1 cellular context compared by ENCODE assay signal in genomic region chr17:61460796-61461585, GRCh38.
TF ChIP-seq lines count a peak whose summit lies in the region.

No MANE protein-coding gene starts in this region.

TF ChIP-seq in HepG2, 621 proteins besides CTCF, POLR2A, EP300 and RAD21 (continued from another document and continues in another):
- no peak for TF ChIP-seq TRAFD1 (CRISPR knock-in tag; IDR thresholded peaks at IDR 0.05; ENCODE audit: borderline replicate concordance)
- TF ChIP-seq ELF3 (CRISPR knock-in tag; IDR thresholded peaks at IDR 0.05): peak; percentile 68
- TF ChIP-seq, protein P1, sequence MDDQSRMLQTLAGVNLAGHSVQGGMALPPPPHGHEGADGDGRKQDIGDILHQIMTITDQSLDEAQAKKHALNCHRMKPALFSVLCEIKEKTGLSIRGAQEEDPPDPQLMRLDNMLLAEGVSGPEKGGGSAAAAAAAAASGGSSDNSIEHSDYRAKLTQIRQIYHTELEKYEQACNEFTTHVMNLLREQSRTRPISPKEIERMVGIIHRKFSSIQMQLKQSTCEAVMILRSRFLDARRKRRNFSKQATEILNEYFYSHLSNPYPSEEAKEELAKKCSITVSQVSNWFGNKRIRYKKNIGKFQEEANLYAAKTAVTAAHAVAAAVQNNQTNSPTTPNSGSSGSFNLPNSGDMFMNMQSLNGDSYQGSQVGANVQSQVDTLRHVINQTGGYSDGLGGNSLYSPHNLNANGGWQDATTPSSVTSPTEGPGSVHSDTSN (CRISPR knock-in tag; IDR thresholded peaks at IDR 0.05; ENCODE audit: borderline replicate concordance): no peak
- 0 out of 2 replicates have a peak, but pooled peaks have one; percentile 21 for TF ChIP-seq CREB3 (CRISPR knock-in tag; IDR thresholded peaks at IDR 0.05)
- TF ChIP-seq HOXA3 (CRISPR knock-in tag; IDR thresholded peaks at IDR 0.05): peak; percentile 58
- TF ChIP-seq MAZ (IDR thresholded peaks at IDR 0.05; ENCODE audit: borderline replicate concordance, low read depth, low read length): no peak
- no peak for TF ChIP-seq MAZ (CRISPR knock-in tag; IDR thresholded peaks at IDR 0.05; ENCODE audit: low read depth)
- TF ChIP-seq SIX4 (CRISPR knock-in tag; IDR thresholded peaks at IDR 0.05): peak; percentile 52
- no peak for TF ChIP-seq GATAD1 (CRISPR knock-in tag; IDR thresholded peaks at IDR 0.05)
- no peak for TF ChIP-seq TEAD2 (CRISPR knock-in tag; IDR thresholded peaks at IDR 0.05)
- TF ChIP-seq, protein P2, sequence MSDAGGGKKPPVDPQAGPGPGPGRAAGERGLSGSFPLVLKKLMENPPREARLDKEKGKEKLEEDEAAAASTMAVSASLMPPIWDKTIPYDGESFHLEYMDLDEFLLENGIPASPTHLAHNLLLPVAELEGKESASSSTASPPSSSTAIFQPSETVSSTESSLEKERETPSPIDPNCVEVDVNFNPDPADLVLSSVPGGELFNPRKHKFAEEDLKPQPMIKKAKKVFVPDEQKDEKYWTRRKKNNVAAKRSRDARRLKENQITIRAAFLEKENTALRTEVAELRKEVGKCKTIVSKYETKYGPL (CRISPR knock-in tag; IDR thresholded peaks at IDR 0.05): no peak
- TF ChIP-seq FOXA1 (IDR thresholded peaks at IDR 0.05): no peak
- peak; percentile 92 for TF ChIP-seq FOXA1 (CRISPR knock-in tag; IDR thresholded peaks at IDR 0.05)
- no peak for TF ChIP-seq GABPA (IDR thresholded peaks at IDR 0.05; ENCODE audit: low read depth, low read length)
- no peak for TF ChIP-seq GABPA (CRISPR knock-in tag; IDR thresholded peaks at IDR 0.05; ENCODE audit: low read depth)
- TF ChIP-seq SSRP1 (CRISPR knock-in tag; IDR thresholded peaks at IDR 0.05): 0 out of 2 replicates have a peak, but pooled peaks have one; percentile 50
- peak; percentile 52 for TF ChIP-seq ONECUT2 (CRISPR knock-in tag; IDR thresholded peaks at IDR 0.05)
- peak; percentile 87 for TF ChIP-seq DPF2 (CRISPR knock-in tag; IDR thresholded peaks at IDR 0.05; ENCODE audit: borderline replicate concordance, low read depth)
- no peak for TF ChIP-seq MATR3 (CRISPR knock-in tag; IDR thresholded peaks at IDR 0.05)
- no peak for TF ChIP-seq EHMT2 (IDR thresholded peaks at IDR 0.05; ENCODE audit: borderline replicate concordance, low read depth, low read length)
- TF ChIP-seq RARG (CRISPR knock-in tag; IDR thresholded peaks at IDR 0.05; ENCODE audit: low read depth): no peak
- no peak for TF ChIP-seq STAT6 (CRISPR knock-in tag; IDR thresholded peaks at IDR 0.05; ENCODE audit: borderline replicate concordance)
- TF ChIP-seq, protein P3, sequence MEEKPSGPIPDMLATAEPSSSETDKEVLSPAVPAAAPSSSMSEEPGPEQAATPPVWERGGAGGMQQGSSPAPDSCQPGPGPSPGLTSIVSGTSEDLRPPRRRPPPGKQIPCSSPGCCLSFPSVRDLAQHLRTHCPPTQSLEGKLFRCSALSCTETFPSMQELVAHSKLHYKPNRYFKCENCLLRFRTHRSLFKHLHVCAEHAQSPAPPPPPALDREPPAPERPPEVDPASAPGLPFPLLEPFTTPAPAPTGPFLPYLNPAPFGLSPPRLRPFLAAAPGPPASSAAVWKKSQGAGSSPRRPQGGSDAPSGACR (CRISPR knock-in tag; IDR thresholded peaks at IDR 0.05): no peak
- 0 out of 2 replicates have a peak, but pooled peaks have one; percentile 19 for TF ChIP-seq KLF9 (CRISPR knock-in tag; IDR thresholded peaks at IDR 0.05; ENCODE audit: low read depth)
- TF ChIP-seq USF2 (IDR thresholded peaks at IDR 0.05; ENCODE audit: low read depth, low read length): no peak
- no peak for TF ChIP-seq USF2 (CRISPR knock-in tag; IDR thresholded peaks at IDR 0.05; ENCODE audit: borderline replicate concordance)
- TF ChIP-seq, protein P4, sequence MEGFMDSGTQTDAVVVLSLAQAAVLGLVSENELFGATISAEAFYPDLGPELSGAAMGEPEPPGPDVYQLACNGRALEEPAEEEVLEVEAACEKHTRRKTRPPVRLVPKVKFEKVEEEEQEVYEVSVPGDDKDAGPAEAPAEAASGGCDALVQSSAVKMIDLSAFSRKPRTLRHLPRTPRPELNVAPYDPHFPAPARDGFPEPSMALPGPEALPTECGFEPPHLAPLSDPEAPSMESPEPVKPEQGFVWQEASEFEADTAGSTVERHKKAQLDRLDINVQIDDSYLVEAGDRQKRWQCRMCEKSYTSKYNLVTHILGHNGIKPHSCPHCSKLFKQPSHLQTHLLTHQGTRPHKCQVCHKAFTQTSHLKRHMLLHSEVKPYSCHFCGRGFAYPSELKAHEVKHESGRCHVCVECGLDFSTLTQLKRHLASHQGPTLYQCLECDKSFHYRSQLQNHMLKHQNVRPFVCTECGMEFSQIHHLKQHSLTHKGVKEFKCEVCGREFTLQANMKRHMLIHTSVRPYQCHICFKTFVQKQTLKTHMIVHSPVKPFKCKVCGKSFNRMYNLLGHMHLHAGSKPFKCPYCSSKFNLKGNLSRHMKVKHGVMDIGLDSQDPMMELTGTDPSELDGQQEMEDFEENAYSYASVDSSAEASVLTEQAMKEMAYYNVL (CRISPR knock-in tag; IDR thresholded peaks at IDR 0.05; ENCODE audit: borderline replicate concordance): peak; percentile 92
- no peak for TF ChIP-seq ATM (IDR thresholded peaks at IDR 0.05; ENCODE audit: borderline replicate concordance)
- no peak for TF ChIP-seq IKZF1 (IDR thresholded peaks at IDR 0.05)
- TF ChIP-seq TEAD3 (CRISPR knock-in tag; optimal IDR thresholded peaks at IDR 0.05; ENCODE audit: borderline replicate concordance): peak; percentile 22
- TF ChIP-seq GPBP1L1 (CRISPR knock-in tag; IDR thresholded peaks at IDR 0.05): no peak
- peak; percentile 77; the same call in 1 of the 2 replicates for TF ChIP-seq MIER3 (CRISPR knock-in tag; IDR thresholded peaks at IDR 0.05; ENCODE audit: borderline replicate concordance)
- TF ChIP-seq BRF2 (CRISPR knock-in tag; IDR thresholded peaks at IDR 0.05): no peak
- TF ChIP-seq ZBTB26 (CRISPR knock-in tag; IDR thresholded peaks at IDR 0.05; ENCODE audit: borderline replicate concordance): no peak
- TF ChIP-seq HIVEP1 (CRISPR knock-in tag; IDR thresholded peaks at IDR 0.05): no peak
- TF ChIP-seq ZNF772 (CRISPR knock-in tag; IDR thresholded peaks at IDR 0.05): peak; percentile 30; the same call in 1 of the 2 replicates
- TF ChIP-seq, protein P5, sequence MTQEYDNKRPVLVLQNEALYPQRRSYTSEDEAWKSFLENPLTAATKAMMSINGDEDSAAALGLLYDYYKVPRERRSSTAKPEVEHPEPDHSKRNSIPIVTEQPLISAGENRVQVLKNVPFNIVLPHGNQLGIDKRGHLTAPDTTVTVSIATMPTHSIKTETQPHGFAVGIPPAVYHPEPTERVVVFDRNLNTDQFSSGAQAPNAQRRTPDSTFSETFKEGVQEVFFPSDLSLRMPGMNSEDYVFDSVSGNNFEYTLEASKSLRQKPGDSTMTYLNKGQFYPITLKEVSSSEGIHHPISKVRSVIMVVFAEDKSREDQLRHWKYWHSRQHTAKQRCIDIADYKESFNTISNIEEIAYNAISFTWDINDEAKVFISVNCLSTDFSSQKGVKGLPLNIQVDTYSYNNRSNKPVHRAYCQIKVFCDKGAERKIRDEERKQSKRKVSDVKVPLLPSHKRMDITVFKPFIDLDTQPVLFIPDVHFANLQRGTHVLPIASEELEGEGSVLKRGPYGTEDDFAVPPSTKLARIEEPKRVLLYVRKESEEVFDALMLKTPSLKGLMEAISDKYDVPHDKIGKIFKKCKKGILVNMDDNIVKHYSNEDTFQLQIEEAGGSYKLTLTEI (CRISPR knock-in tag; conservative IDR thresholded peaks at IDR 0.05): no peak
- TF ChIP-seq, protein P6, sequence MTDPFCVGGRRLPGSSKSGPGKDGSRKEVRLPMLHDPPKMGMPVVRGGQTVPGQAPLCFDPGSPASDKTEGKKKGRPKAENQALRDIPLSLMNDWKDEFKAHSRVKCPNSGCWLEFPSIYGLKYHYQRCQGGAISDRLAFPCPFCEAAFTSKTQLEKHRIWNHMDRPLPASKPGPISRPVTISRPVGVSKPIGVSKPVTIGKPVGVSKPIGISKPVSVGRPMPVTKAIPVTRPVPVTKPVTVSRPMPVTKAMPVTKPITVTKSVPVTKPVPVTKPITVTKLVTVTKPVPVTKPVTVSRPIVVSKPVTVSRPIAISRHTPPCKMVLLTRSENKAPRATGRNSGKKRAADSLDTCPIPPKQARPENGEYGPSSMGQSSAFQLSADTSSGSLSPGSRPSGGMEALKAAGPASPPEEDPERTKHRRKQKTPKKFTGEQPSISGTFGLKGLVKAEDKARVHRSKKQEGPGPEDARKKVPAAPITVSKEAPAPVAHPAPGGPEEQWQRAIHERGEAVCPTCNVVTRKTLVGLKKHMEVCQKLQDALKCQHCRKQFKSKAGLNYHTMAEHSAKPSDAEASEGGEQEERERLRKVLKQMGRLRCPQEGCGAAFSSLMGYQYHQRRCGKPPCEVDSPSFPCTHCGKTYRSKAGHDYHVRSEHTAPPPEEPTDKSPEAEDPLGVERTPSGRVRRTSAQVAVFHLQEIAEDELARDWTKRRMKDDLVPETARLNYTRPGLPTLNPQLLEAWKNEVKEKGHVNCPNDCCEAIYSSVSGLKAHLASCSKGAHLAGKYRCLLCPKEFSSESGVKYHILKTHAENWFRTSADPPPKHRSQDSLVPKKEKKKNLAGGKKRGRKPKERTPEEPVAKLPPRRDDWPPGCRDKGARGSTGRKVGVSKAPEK (CRISPR knock-in tag; IDR thresholded peaks at IDR 0.05; ENCODE audit: borderline replicate concordance): no peak
